31 cellular contexts compared by ENCODE assay signal in genomic region chr14:40317690-40318089, GRCh38.
"Had no signal": no experiment of that assay in that cellular context is flagged by ENCODE, and none has a peak within 500 bp of the region (broad histone marks: within the 10 kb centered on the region; RNA-seq: fewer than 3 reads in every experiment).

No MANE protein-coding gene starts in this region.

- H3K4me1 ChIP-seq: adrenal gland, ascending aorta, body of pancreas, breast epithelium had no signal

- ATAC-seq: activated naive CD4-positive, alpha-beta T cell treated with anti-CD3 and anti-CD28 coated beads, Interleukin-2, amount 50 U/mL, for 72 hours; activated naive CD8-positive, alpha-beta T cell treated with anti-CD3 and anti-CD28 coated beads, Interleukin-2, amount 50 U/mL, for 24 hours; activated T-cell treated with anti-CD3 and anti-CD28 coated beads, Interleukin-2, amount 50 U/mL, for 4 hours; activated T-cell treated with anti-CD3 and anti-CD28 coated beads, Interleukin-2, amount 50 U/mL, for 72 hours; activated T-helper 17 cell treated with anti-CD3 and anti-CD28 coated beads, Interleukin-2, amount 50 U/mL, for 72 hours; body of pancreas had no signal

- H3K4me3 ChIP-seq: adrenal gland, ascending aorta, body of pancreas, breast epithelium, cardiac muscle cell had no signal

- H3K36me3 ChIP-seq: adrenal gland, ascending aorta, brain microvascular endothelial cell, breast epithelium, cardiac muscle cell had no signal

- H3K27ac ChIP-seq: adrenal gland, ascending aorta, body of pancreas, brain microvascular endothelial cell, breast epithelium, cardiac muscle cell had no signal

- DNase-seq: activated effector memory CD4-positive, alpha-beta T cell treated with anti-CD3 and anti-CD28 coated beads, Interleukin-2, amount 50 U/mL, for 16 hours; activated effector memory CD4-positive, alpha-beta T cell treated with Interleukin-2 at 50 U/mL for 16 hours; activated gamma-delta T cell; activated gamma-delta T cell treated with Interleukin-2 at 50 U/mL for 16 hours; activated naive CD4-positive, alpha-beta T cell; activated naive CD4-positive, alpha-beta T cell treated with anti-CD3 and anti-CD28 coated beads for 36 hours; activated naive CD4-positive, alpha-beta T cell treated with anti-CD3 and anti-CD28 coated beads, Interleukin-2, amount 10 ng/mL, durations not matched to agents 7 days and 5 days; activated naive CD4-positive, alpha-beta T cell treated with anti-CD3 and anti-CD28 coated beads, Interleukin-2, amount 50 U/mL, for 16 hours; activated naive CD4-positive, alpha-beta T cell treated with Interleukin-2 at 50 U/mL for 16 hours; activated naive CD8-positive, alpha-beta T cell treated with anti-CD3 and anti-CD28 coated beads for 36 hours; activated naive CD8-positive, alpha-beta T cell treated with anti-CD3 and anti-CD28 coated beads, Interleukin-2, amount 10 ng/mL, durations not matched to agents 7 days and 5 days; activated naive CD8-positive, alpha-beta T cell treated with anti-CD3 and anti-CD28 coated beads, Interleukin-2, amount 50 U/mL, for 24 hours; activated T-cell treated with anti-CD3 and anti-CD28 coated beads, Interleukin-2, amount 50 U/mL, for 24 hours; activated T-cell treated with anti-CD3 and anti-CD28 coated beads, Interleukin-2, amount 50 U/mL, for 4 hours; activated T-cell treated with anti-CD3 and anti-CD28 coated beads, Interleukin-2, amount 50 U/mL, for 48 hours; activated T-cell treated with anti-CD3 and anti-CD28 coated beads, Interleukin-2, amount 50 U/mL, for 72 hours; adrenal gland; amniotic stem cell; amygdala; anterior cingulate cortex; aorta; body of pancreas; brain microvascular endothelial cell; caudate nucleus; central memory CD4-positive, alpha-beta T cell; cerebellar nuclear complex had no signal

- H3K9me3 ChIP-seq: ascending aorta, body of pancreas, breast epithelium had no signal

- H3K27me3 ChIP-seq: adrenal gland, ascending aorta, body of pancreas, brain microvascular endothelial cell, breast epithelium, cardiac muscle cell had no signal
